Comparison of ENCODE assay signal across 23 cellular contexts in the genomic region with DNA sequence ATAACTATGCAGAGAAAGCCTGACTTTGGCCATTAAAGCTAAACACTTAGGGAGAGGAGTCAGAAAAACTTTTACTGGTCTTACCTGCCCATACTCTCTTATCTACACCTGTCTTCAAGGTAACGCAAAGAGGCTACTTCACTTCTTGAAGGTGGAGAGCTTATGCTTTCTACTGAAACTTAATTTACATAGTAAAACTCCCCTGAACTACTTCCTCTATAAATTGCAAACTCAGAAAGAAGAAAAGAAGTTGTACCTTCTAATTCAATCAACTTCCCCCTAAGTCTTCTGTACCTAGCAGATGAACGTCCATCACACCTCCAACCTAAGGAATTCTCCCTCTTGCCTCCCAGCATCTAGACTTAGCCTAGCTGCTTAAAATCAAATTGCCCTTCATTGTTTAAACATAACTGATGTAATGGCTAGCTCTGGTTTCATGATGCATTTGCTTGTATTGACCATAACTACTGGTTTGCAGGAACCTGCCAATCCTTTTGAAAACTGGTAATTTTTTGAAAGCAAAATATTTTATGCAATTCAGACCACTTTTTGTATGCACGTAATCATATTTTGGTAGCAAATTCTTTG.
DNase-seq lines count a peak whose midpoint lies in the region; ATAC-seq and TF ChIP-seq lines count a peak whose summit lies in the region.
"Had no signal": no experiment of that assay in that cellular context is flagged by ENCODE, and none has a peak within 500 bp of the region (broad histone marks: within the 10 kb centered on the region; RNA-seq: fewer than 3 reads in every experiment).

No MANE protein-coding gene starts in this region.

- H3K36me3 Mint-ChIP-seq in H9 (ENCODE audit: insufficient read depth in 1 of 3, low read depth in 3 of 3) = peaks cover 5 to 10% (median 6%) of the 10 kb centered on the region in 3 experiments
- H3K36me3 Mint-ChIP-seq in immature natural killer cell = no peaks in the 10 kb centered on the region
- H3K36me3 Mint-ChIP-seq in activated naive CD4-positive, alpha-beta T cell treated with anti-CD3 and anti-CD28 coated beads, Interleukin-2, amount 10 ng/mL, durations not matched to agents 7 days and 5 days = no peaks in the 10 kb centered on the region
- H3K36me3 Mint-ChIP-seq: CD8-positive, alpha-beta T cell had no signal

- no peaks in the 10 kb centered on the region for H4K20me1 ChIP-seq in H9 (ENCODE audit: control insufficient read depth, insufficient read depth, insufficient read length)
- no peaks in the 10 kb centered on the region for H4K20me1 ChIP-seq in OCI-LY3 (ENCODE audit: insufficient read depth, low read length)
- H4K20me1 ChIP-seq in smooth muscle cell (ENCODE audit: low read depth) = no peaks in the 10 kb centered on the region
- H4K20me1 ChIP-seq in GM23248 (ENCODE audit: insufficient read depth) = no peaks in the 10 kb centered on the region

- H2BK20ac ChIP-seq in H9 (ENCODE audit: low read depth, low read length, poor library complexity, severe bottlenecking) = no peak overlapping the region

- H3K23ac ChIP-seq in H9 (ENCODE audit: insufficient read length, low read depth, low read length) = no peak overlapping the region

- H3K9me2 ChIP-seq in GM23248 (ENCODE audit: insufficient read depth) = no peaks in the 10 kb centered on the region

- no peak overlapping the region for H3K4ac ChIP-seq in H9 (ENCODE audit: low read depth, low read length)

- no peak overlapping the region for H2BK5ac ChIP-seq in H9 (ENCODE audit: insufficient read length, low read length)

- CTCF ChIA-PET in activated naive CD4-positive, alpha-beta T cell treated with anti-CD3 and anti-CD28 coated beads, Interleukin-2, amount 10 ng/mL, durations not matched to agents 7 days and 5 days (lab: Charles Lee) = no interaction called here

- in situ Hi-C loops in GM23248 (cut with MboI) = no loop called here

- no peak overlapping the region for H3K4me3 ChIP-seq in OCI-LY3 (ENCODE audit: low read length)
- H3K4me3 ChIP-seq in smooth muscle cell = no peak overlapping the region
- H3K4me3 ChIP-seq in GM23248 = no peak overlapping the region
- H3K4me3 ChIP-seq: gastroesophageal sphincter, left lung, mucosa of descending colon, SJSA1, transverse colon had no signal

- no peak overlapping the region for H3K4me3 Mint-ChIP-seq in H9
- H3K4me3 Mint-ChIP-seq in immature natural killer cell = no peak overlapping the region
- no peak overlapping the region for H3K4me3 Mint-ChIP-seq in activated naive CD4-positive, alpha-beta T cell treated with anti-CD3 and anti-CD28 coated beads, Interleukin-2, amount 10 ng/mL, durations not matched to agents 7 days and 5 days
- H3K4me3 Mint-ChIP-seq: CD8-positive, alpha-beta T cell; stimulated activated naive CD8-positive, alpha-beta T cell treated with anti-CD3 and anti-CD28 coated beads, Interleukin-15, Interleukin-2, amounts not matched to agents 100 ng/mL and 50 ng/mL, for 24 hours had no signal

- H3K9ac ChIP-seq in H9 (ENCODE audit: extremely low read depth, insufficient read length, low read length) = no peak overlapping the region
- H3K9ac ChIP-seq in OCI-LY3 (ENCODE audit: low read length) = no peak overlapping the region
- no peak overlapping the region for H3K9ac ChIP-seq in smooth muscle cell (ENCODE audit: low read depth)
- H3K9ac ChIP-seq in GM23248 = no peak overlapping the region

- no peaks in the 10 kb centered on the region for H3F3A ChIP-seq in smooth muscle cell (ENCODE audit: low read depth)
- no peaks in the 10 kb centered on the region for H3F3A ChIP-seq in GM23248 (ENCODE audit: insufficient read depth)

- H3K79me2 ChIP-seq in H9 (ENCODE audit: insufficient read depth, low read length) (no peaks in the 10 kb centered on the region; the same call in 1 of the 2 replicates), OCI-LY3 (ENCODE audit: low read length) (no peaks in the 10 kb centered on the region), smooth muscle cell (ENCODE audit: low read depth) (peaks cover 15% of the 10 kb centered on the region), GM23248 (ENCODE audit: insufficient read depth) (no peaks in the 10 kb centered on the region)

- H3K4me1 ChIP-seq in H9 (ENCODE audit: insufficient read depth, low read length) = peaks cover 7% of the 10 kb centered on the region; the same call in 1 of the 2 replicates
- peaks cover 13% of the 10 kb centered on the region for H3K4me1 ChIP-seq in OCI-LY3 (ENCODE audit: low read length)
- peaks cover 61% of the 10 kb centered on the region for H3K4me1 ChIP-seq in foreskin keratinocyte
- peaks cover 56% of the 10 kb centered on the region for H3K4me1 ChIP-seq in smooth muscle cell (ENCODE audit: low read depth)
- H3K4me1 ChIP-seq in GM23248 (ENCODE audit: insufficient read depth) = no peaks in the 10 kb centered on the region
- H3K4me1 ChIP-seq: gastroesophageal sphincter, SJSA1 had no signal

- H3K79me1 ChIP-seq in H9 (ENCODE audit: insufficient read depth, low read depth, low read length, poor library complexity, severe bottlenecking) = no peaks in the 10 kb centered on the region

- H3K9me3 ChIP-seq in H9 (ENCODE audit: control insufficient read depth, low read depth, low read length) (no peaks in the 10 kb centered on the region), OCI-LY3 (ENCODE audit: insufficient read depth, low read length) (no peaks in the 10 kb centered on the region), smooth muscle cell (replicated peaks; ENCODE audit: low read depth) (no peaks in the 10 kb centered on the region), GM23248 (ENCODE audit: low read depth) (no peaks in the 10 kb centered on the region)
- H3K9me3 ChIP-seq: gastroesophageal sphincter, left lung, mucosa of descending colon, SJSA1, transverse colon had no signal

- H3K36me3 ChIP-seq in OCI-LY3 (replicated peaks; ENCODE audit: low read depth, low read length) (no peaks in the 10 kb centered on the region), smooth muscle cell (ENCODE audit: low read depth) (no peaks in the 10 kb centered on the region), GM23248 (ENCODE audit: low read depth) (no peaks in the 10 kb centered on the region)
- H3K36me3 ChIP-seq: gastroesophageal sphincter, left lung, SJSA1, transverse colon had no signal

- H2BK120ac ChIP-seq in H9 (ENCODE audit: low read depth, low read length, poor library complexity, severe bottlenecking) = no peak overlapping the region

- H3K56ac ChIP-seq in H9 (ENCODE audit: insufficient read length, low read depth, low read length) = no peak overlapping the region

- peaks cover under 1 to 11% of the 10 kb centered on the region in 2 experiments; a peak in 2 of 5 replicates for H3K9me3 Mint-ChIP-seq in H9
- H3K9me3 Mint-ChIP-seq in immature natural killer cell = no peaks in the 10 kb centered on the region
- H3K9me3 Mint-ChIP-seq in activated naive CD4-positive, alpha-beta T cell treated with anti-CD3 and anti-CD28 coated beads, Interleukin-2, amount 10 ng/mL, durations not matched to agents 7 days and 5 days = no peaks in the 10 kb centered on the region
- H3K9me3 Mint-ChIP-seq: CD8-positive, alpha-beta T cell; stimulated activated naive CD8-positive, alpha-beta T cell treated with anti-CD3 and anti-CD28 coated beads, Interleukin-15, Interleukin-2, amounts not matched to agents 100 ng/mL and 50 ng/mL, for 24 hours had no signal

- H4K5ac ChIP-seq in H9 (ENCODE audit: insufficient read length, low read depth, low read length) = no peak overlapping the region

- DNase-seq in H9 = no peak
- no peak for DNase-seq in foreskin keratinocyte
- DNase-seq in smooth muscle cell (lab: John Stamatoyannopoulos, UW; ENCODE audit: unreplicated experiment) = no peak
- DNase-seq in GM23248 = no peak
- DNase-seq in immature natural killer cell = no peak
- no peak for DNase-seq in activated naive CD4-positive, alpha-beta T cell treated with anti-CD3 and anti-CD28 coated beads, Interleukin-2, amount 10 ng/mL, durations not matched to agents 7 days and 5 days
- DNase-seq: activated CD8-positive, alpha-beta memory T cell treated with anti-CD3 and anti-CD28 coated beads, Interleukin-2, amount 50 U/mL, for 48 hours; amniotic stem cell; CD8-positive, alpha-beta T cell; DND-41; left lung; mucosa of descending colon; NCI-H1436; NCI-H748 treated with DMSO at 0.1 percent for 48 hours; small intestine; stimulated activated CD4-positive, alpha-beta T cell treated with anti-CD3 and anti-CD28 coated beads, Interleukin-2, amount 100 ng/mL, for 48 hours; T-helper 2 cell; transverse colon had no signal

- H3K27ac Mint-ChIP-seq in H9 (peak overlapping the region; percentile 12 to 89 (median 86); a peak in 6 of 7 replicates), immature natural killer cell (no peak overlapping the region)
- H3K27ac Mint-ChIP-seq in activated naive CD4-positive, alpha-beta T cell treated with anti-CD3 and anti-CD28 coated beads, Interleukin-2, amount 10 ng/mL, durations not matched to agents 7 days and 5 days = no peak overlapping the region
- H3K27ac Mint-ChIP-seq: CD8-positive, alpha-beta T cell; stimulated activated naive CD8-positive, alpha-beta T cell treated with anti-CD3 and anti-CD28 coated beads, Interleukin-15, Interleukin-2, amounts not matched to agents 100 ng/mL and 50 ng/mL, for 24 hours had no signal

- H3K27ac ChIP-seq in H9 (ENCODE audit: insufficient read length, low read depth, low read length) = no peak overlapping the region
- no peak overlapping the region for H3K27ac ChIP-seq in OCI-LY3 (ENCODE audit: low read length)
- H3K27ac ChIP-seq in foreskin keratinocyte = peak overlapping the region; percentile 37
- H3K27ac ChIP-seq in smooth muscle cell (ENCODE audit: low read depth) = peak overlapping the region; percentile 71
- no peak overlapping the region for H3K27ac ChIP-seq in GM23248
- H3K27ac ChIP-seq: gastroesophageal sphincter, left lung, SJSA1, transverse colon had no signal

- peak; percentile 4 for ATAC-seq in foreskin keratinocyte
- ATAC-seq: CD8-positive, alpha-beta T cell; gastroesophageal sphincter; HepG2; mucosa of descending colon had no signal

- H2BK12ac ChIP-seq in H9 (ENCODE audit: insufficient read length, low read depth, low read length) = no peak overlapping the region

- H3K18ac ChIP-seq in H9 (ENCODE audit: insufficient read length, low read depth, low read length) = no peak overlapping the region

- H4K8ac ChIP-seq in H9 (replicated peaks; ENCODE audit: insufficient read length, low read depth, low read length) = no peak overlapping the region

- no peaks in the 10 kb centered on the region for H3K27me3 ChIP-seq in H9 (ENCODE audit: insufficient read depth, low read length)
- H3K27me3 ChIP-seq in OCI-LY3 (ENCODE audit: low read depth, low read length) = peaks cover 20% of the 10 kb centered on the region
- no peaks in the 10 kb centered on the region for H3K27me3 ChIP-seq in foreskin keratinocyte
- no peaks in the 10 kb centered on the region for H3K27me3 ChIP-seq in smooth muscle cell (ENCODE audit: low read depth)
- 0 out of 2 replicates have a peak, but pooled peaks cover 9% of the 10 kb centered on the region for H3K27me3 ChIP-seq in GM23248 (replicated peaks; ENCODE audit: insufficient read depth)
- H3K27me3 ChIP-seq: left lung, SJSA1, transverse colon had no signal

- no CpG with 5 or more reads among the region's 3 CpGs for WGBS in H9 (ENCODE audit: extremely low coverage, insufficient read length, low lambda C conversion rate)
- WGBS in smooth muscle cell (ENCODE audit: low lambda C conversion rate) = 75% methylated on average over 3 of the region's 3 CpGs
- 66 to 69% methylated on average over 3 of the region's 3 CpGs for WGBS in GM23248 (ENCODE audit: low coverage in 1 of 2, low lambda C conversion rate in 2 of 2, missing lambda C conversion rate in 2 of 2), 2 experiments

- H3K4me1 Mint-ChIP-seq in H9 (peaks cover 74 to 75% of the 10 kb centered on the region in 2 experiments), immature natural killer cell (no peaks in the 10 kb centered on the region)
- H3K4me1 Mint-ChIP-seq in activated naive CD4-positive, alpha-beta T cell treated with anti-CD3 and anti-CD28 coated beads, Interleukin-2, amount 10 ng/mL, durations not matched to agents 7 days and 5 days = no peaks in the 10 kb centered on the region

- H3K27me3 Mint-ChIP-seq in H9 (ENCODE audit: low read depth) = no peaks in the 10 kb centered on the region
- peaks cover 0 to 8% (median 4%) of the 10 kb centered on the region in 3 donors for H3K27me3 Mint-ChIP-seq in immature natural killer cell (ENCODE audit: low read depth in 3 of 3)
- H3K27me3 Mint-ChIP-seq in activated naive CD4-positive, alpha-beta T cell treated with anti-CD3 and anti-CD28 coated beads, Interleukin-2, amount 10 ng/mL, durations not matched to agents 7 days and 5 days = no peaks in the 10 kb centered on the region

- no peak overlapping the region for H2AK5ac ChIP-seq in H9 (ENCODE audit: insufficient read length, low read length)

- H2AFZ ChIP-seq in H9 (ENCODE audit: low read length) = no peak overlapping the region
- no peak overlapping the region for H2AFZ ChIP-seq in OCI-LY3 (ENCODE audit: low read depth, low read length)
- H2AFZ ChIP-seq in smooth muscle cell (ENCODE audit: low read depth) = no peak overlapping the region
- no peak overlapping the region for H2AFZ ChIP-seq in GM23248

- no peaks in the 10 kb centered on the region for H3K23me2 ChIP-seq in H9 (ENCODE audit: insufficient read length, low read depth, low read length, poor library complexity, severe bottlenecking)

- no peak overlapping the region for H3K4me2 ChIP-seq in H9 (ENCODE audit: insufficient read depth, insufficient read length, low read length)
- peak overlapping the region; percentile 50 for H3K4me2 ChIP-seq in OCI-LY3 (ENCODE audit: low read length)
- no peak overlapping the region for H3K4me2 ChIP-seq in smooth muscle cell
- no peak overlapping the region for H3K4me2 ChIP-seq in GM23248 (ENCODE audit: unreplicated experiment)

- H4K91ac ChIP-seq in H9 (ENCODE audit: insufficient read length, low read depth, low read length) = no peak overlapping the region

- H3T11ph ChIP-seq in H9 (ENCODE audit: low read length) = peak overlapping the region; percentile 70

- no peak overlapping the region for H2BK15ac ChIP-seq in H9 (ENCODE audit: low read depth, low read length)

- H3K14ac ChIP-seq in H9 (ENCODE audit: insufficient read depth, low read length) = no peak overlapping the region

- no peak for TF ChIP-seq CTCF in H9 (conservative IDR thresholded peaks at IDR 0.05)
- TF ChIP-seq CTCF in OCI-LY3 (IDR thresholded peaks at IDR 0.05; ENCODE audit: low read depth, low read length) = no peak
- no peak for TF ChIP-seq CTCF in foreskin keratinocyte (conservative IDR thresholded peaks at IDR 0.05)
- no peak for TF ChIP-seq CTCF in smooth muscle cell (IDR thresholded peaks at IDR 0.05; ENCODE audit: borderline replicate concordance, insufficient read depth, poor library complexity, severe bottlenecking)

Comparison
In these comparisons a context has a peak if more than half of its experiments do, and no peak if none do; other contexts are left out.
1. H3K27ac ChIP-seq: peak in foreskin keratinocyte (single experiment) and smooth muscle cell (single experiment); none in H9 (single experiment), OCI-LY3 (single experiment) and GM23248 (single experiment).
2. H3K27ac Mint-ChIP-seq: peak in H9 (3 of 3); none in immature natural killer cell (0 of 6) and activated naive CD4-positive, alpha-beta T cell treated with anti-CD3 and anti-CD28 coated beads, Interleukin-2, amount 10 ng/mL, durations not matched to agents 7 days and 5 days (single experiment).